1 cellular context compared by ENCODE assay signal in genomic region chr10:126919426-126919825, GRCh38.
TF ChIP-seq lines count a peak whose summit lies in the region.

No MANE protein-coding gene starts in this region.

TF ChIP-seq in WTC11, 78 proteins besides CTCF, POLR2A, EP300 and RAD21 (continued from another document):
- TF ChIP-seq STAT6 (CRISPR knock-in tag; conservative IDR thresholded peaks at IDR 0.05; ENCODE audit: low read depth) = no peak
- no peak for TF ChIP-seq SMAD4 (CRISPR knock-in tag; IDR thresholded peaks at IDR 0.05)
- TF ChIP-seq ZNF425 (CRISPR knock-in tag; conservative IDR thresholded peaks at IDR 0.05) = no peak
- no peak for TF ChIP-seq IRF1 (CRISPR knock-in tag; IDR thresholded peaks at IDR 0.05)
